ENCODE assay signal across 23 cellular contexts in the genomic region with DNA sequence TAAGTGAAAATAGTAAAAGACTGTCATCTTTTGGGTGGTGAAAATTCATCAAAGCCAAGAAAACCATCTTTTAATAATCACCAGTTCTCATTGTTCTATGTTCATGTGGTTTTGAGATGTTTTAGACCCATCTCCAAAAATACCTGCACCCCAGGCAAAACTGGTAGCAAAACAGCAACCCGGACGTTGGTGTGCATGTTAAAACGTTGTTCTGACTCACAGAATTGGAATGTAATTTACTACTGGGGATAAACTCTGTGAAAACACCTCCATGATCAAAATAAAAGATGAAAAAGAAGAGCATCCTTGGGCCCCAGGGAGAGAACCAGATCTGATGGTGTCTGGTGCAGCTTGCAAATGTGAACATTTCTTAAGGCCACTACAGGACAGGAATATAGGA.
A peak's percentile ranks its signal among the peaks of the same experiment; 100 is the strongest.
DNase-seq lines count a peak whose midpoint lies in the region; ATAC-seq and TF ChIP-seq lines count a peak whose summit lies in the region.
"Had no signal": no experiment of that assay in that cellular context is flagged by ENCODE, and none has a peak within 500 bp of the region (broad histone marks: within the 10 kb centered on the region; RNA-seq: fewer than 3 reads in every experiment).

No MANE protein-coding gene starts in this region.

- H2AFZ ChIP-seq in GM23248: peak overlapping the region; percentile 10; the same call in 1 of the 2 replicates

- ATAC-seq in GM18867 (IDR thresholded peaks at IDR 0.05; ENCODE audit: unreplicated experiment): no peak
- ATAC-seq in HG02763 (IDR thresholded peaks at IDR 0.05; ENCODE audit: unreplicated experiment): no peak
- ATAC-seq: A549, GM12878, K562 had no signal

- H4K20me1 ChIP-seq in GM23248 (ENCODE audit: insufficient read depth): no peaks in the 10 kb centered on the region
- H4K20me1 ChIP-seq: BLaER1 treated with 17β-estradiol and CSF1 and Interleukin-3, amounts not matched to agents 10 nM and 100 nM had no signal

- no peaks in the 10 kb centered on the region for H3K79me2 ChIP-seq in GM23248 (ENCODE audit: insufficient read depth)

- no peaks in the 10 kb centered on the region for H3K36me3 ChIP-seq in GM23248 (ENCODE audit: low read depth)
- H3K36me3 ChIP-seq: BLaER1 treated with 17β-estradiol and CSF1 and Interleukin-3, amounts not matched to agents 10 nM and 100 nM; MG63 had no signal

- no peak overlapping the region for H3K4me3 ChIP-seq in GM23248
- H3K4me3 ChIP-seq in epithelial cell of esophagus (ENCODE audit: low read length): no peak overlapping the region
- H3K4me3 ChIP-seq: A549; BLaER1 treated with 17β-estradiol and CSF1 and Interleukin-3, amounts not matched to agents 10 nM and 100 nM; GM12878; K562; MG63 had no signal

- no peaks in the 10 kb centered on the region for H3K9me3 ChIP-seq in GM23248 (ENCODE audit: low read depth)
- H3K9me3 ChIP-seq: A549; BLaER1 treated with 17β-estradiol and CSF1 and Interleukin-3, amounts not matched to agents 10 nM and 100 nM; MG63 had no signal

- H3F3A ChIP-seq in GM23248 (ENCODE audit: insufficient read depth): no peaks in the 10 kb centered on the region

- peaks cover 10% of the 10 kb centered on the region for H3K4me1 ChIP-seq in GM23248 (ENCODE audit: insufficient read depth)
- H3K4me1 ChIP-seq: A549; BLaER1 treated with 17β-estradiol and CSF1 and Interleukin-3, amounts not matched to agents 10 nM and 100 nM had no signal

- in situ Hi-C loops in GM23248 (cut with MboI): loop anchor here (25.0 kb wide), 1 partner anchor 463 kb away; no protein-coding TSS in a partner anchor

- no peaks in the 10 kb centered on the region for H3K27me3 ChIP-seq in GM23248 (replicated peaks; ENCODE audit: insufficient read depth)
- H3K27me3 ChIP-seq: BLaER1 treated with 17β-estradiol and CSF1 and Interleukin-3, amounts not matched to agents 10 nM and 100 nM; MG63 had no signal

- 7 to 11% methylated on average over 3 of the region's 3 CpGs for WGBS in GM23248 (ENCODE audit: low coverage in 1 of 2, low lambda C conversion rate in 2 of 2, missing lambda C conversion rate in 2 of 2), 2 experiments

- no peak overlapping the region for H3K4me2 ChIP-seq in GM23248 (ENCODE audit: unreplicated experiment)
- H3K4me2 ChIP-seq: A549; BLaER1 treated with 17β-estradiol and CSF1 and Interleukin-3, amounts not matched to agents 10 nM and 100 nM had no signal

- no peaks in the 10 kb centered on the region for H3K9me2 ChIP-seq in GM23248 (ENCODE audit: insufficient read depth)

- no peak for TF ChIP-seq CTCF in epithelial cell of esophagus (IDR thresholded peaks at IDR 0.05; ENCODE audit: insufficient read depth, low read depth, low read length, missing control alignments)

- H3K27ac ChIP-seq in GM23248: no peak overlapping the region
- H3K27ac ChIP-seq: A549; BLaER1 treated with 17β-estradiol and CSF1 and Interleukin-3, amounts not matched to agents 10 nM and 100 nM had no signal

- H3K9ac ChIP-seq in GM23248: no peak overlapping the region
- H3K9ac ChIP-seq: BLaER1 treated with 17β-estradiol and CSF1 and Interleukin-3, amounts not matched to agents 10 nM and 100 nM had no signal

- DNase-seq in GM23248 (no peak), RPMI7951 (ENCODE audit: low read depth) (peak; percentile 34), epithelial cell of esophagus (ENCODE audit: low read depth) (peak; percentile 57), renal cortical epithelial cell (ENCODE audit: low read depth) (peak; percentile 34), NCI-H1048 (lab: John Stamatoyannopoulos, UW) (no peak)
- DNase-seq: AML-193; CD4-positive, alpha-beta T cell; GDM1; Kasumi-1; MG63; NCI-H2029; NCI-H446; NCI-H524 treated with DMSO at 0.1 percent for 48 hours; NCI-H774; RPMI8226; SHP77 treated with DMSO at 0.1 percent for 48 hours; SW 1271 had no signal

Comparison
In these comparisons a context has a peak if more than half of its experiments do, and no peak if none do; other contexts are left out.
1. DNase-seq: peak in RPMI7951 (single experiment), epithelial cell of esophagus (single experiment) and renal cortical epithelial cell (single experiment); none in GM23248 (single experiment) and NCI-H1048 (single experiment).